In the genomic region with DNA sequence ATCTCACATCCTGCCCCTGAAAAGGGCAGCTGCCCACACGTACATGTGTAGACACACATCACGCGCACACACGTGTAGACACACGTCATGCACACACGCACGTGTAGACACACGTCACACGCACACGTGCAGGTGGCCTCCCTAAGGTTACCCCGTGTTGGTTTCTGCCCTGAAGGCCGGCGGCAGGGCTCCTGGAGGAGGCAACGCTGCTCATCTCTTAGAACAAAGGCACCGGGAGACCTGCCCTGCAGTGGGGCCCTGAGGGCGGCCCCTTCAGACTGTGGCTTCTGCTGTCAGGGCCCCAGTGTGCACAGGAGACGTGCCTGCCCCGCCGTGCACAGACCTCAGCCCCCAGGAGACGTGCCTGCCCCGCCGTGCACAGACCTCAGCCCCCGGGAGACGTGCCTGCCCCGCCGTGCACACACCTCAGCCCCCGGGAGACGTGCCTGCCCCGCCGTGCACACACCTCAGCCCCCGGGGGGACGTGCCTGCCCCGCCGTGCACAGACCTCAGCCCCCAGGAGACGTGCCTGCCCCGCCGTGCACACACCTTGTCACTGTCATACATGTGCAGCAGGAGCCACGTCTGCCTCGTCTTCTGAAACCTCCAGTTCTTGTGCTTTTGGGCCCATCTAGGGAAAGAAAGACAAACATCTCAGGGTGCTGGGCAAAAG, we compare ENCODE assay signal across 1 cellular context.
TF ChIP-seq lines count a peak whose summit lies in the region.

No MANE protein-coding gene starts in this region.

TF ChIP-seq in WTC11, 78 proteins besides CTCF, POLR2A, EP300 and RAD21 (continued from another document):
- TF ChIP-seq, protein P1, sequence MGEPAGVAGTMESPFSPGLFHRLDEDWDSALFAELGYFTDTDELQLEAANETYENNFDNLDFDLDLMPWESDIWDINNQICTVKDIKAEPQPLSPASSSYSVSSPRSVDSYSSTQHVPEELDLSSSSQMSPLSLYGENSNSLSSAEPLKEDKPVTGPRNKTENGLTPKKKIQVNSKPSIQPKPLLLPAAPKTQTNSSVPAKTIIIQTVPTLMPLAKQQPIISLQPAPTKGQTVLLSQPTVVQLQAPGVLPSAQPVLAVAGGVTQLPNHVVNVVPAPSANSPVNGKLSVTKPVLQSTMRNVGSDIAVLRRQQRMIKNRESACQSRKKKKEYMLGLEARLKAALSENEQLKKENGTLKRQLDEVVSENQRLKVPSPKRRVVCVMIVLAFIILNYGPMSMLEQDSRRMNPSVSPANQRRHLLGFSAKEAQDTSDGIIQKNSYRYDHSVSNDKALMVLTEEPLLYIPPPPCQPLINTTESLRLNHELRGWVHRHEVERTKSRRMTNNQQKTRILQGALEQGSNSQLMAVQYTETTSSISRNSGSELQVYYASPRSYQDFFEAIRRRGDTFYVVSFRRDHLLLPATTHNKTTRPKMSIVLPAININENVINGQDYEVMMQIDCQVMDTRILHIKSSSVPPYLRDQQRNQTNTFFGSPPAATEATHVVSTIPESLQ (CRISPR knock-in tag; IDR thresholded peaks at IDR 0.05), result no peak
- TF ChIP-seq, protein P2, sequence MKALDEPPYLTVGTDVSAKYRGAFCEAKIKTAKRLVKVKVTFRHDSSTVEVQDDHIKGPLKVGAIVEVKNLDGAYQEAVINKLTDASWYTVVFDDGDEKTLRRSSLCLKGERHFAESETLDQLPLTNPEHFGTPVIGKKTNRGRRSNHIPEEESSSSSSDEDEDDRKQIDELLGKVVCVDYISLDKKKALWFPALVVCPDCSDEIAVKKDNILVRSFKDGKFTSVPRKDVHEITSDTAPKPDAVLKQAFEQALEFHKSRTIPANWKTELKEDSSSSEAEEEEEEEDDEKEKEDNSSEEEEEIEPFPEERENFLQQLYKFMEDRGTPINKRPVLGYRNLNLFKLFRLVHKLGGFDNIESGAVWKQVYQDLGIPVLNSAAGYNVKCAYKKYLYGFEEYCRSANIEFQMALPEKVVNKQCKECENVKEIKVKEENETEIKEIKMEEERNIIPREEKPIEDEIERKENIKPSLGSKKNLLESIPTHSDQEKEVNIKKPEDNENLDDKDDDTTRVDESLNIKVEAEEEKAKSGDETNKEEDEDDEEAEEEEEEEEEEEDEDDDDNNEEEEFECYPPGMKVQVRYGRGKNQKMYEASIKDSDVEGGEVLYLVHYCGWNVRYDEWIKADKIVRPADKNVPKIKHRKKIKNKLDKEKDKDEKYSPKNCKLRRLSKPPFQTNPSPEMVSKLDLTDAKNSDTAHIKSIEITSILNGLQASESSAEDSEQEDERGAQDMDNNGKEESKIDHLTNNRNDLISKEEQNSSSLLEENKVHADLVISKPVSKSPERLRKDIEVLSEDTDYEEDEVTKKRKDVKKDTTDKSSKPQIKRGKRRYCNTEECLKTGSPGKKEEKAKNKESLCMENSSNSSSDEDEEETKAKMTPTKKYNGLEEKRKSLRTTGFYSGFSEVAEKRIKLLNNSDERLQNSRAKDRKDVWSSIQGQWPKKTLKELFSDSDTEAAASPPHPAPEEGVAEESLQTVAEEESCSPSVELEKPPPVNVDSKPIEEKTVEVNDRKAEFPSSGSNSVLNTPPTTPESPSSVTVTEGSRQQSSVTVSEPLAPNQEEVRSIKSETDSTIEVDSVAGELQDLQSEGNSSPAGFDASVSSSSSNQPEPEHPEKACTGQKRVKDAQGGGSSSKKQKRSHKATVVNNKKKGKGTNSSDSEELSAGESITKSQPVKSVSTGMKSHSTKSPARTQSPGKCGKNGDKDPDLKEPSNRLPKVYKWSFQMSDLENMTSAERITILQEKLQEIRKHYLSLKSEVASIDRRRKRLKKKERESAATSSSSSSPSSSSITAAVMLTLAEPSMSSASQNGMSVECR (CRISPR knock-in tag; IDR thresholded peaks at IDR 0.05; ENCODE audit: borderline replicate concordance), result no peak
- TF ChIP-seq ZNF671 (CRISPR knock-in tag; IDR thresholded peaks at IDR 0.05) (no peak), TEAD1 (CRISPR knock-in tag; IDR thresholded peaks at IDR 0.05) (no peak)
